34 cellular contexts compared by ENCODE assay signal in genomic region chr10:122516733-122517132, GRCh38. TPM values are rescaled to one million over a fixed set of nuclear protein-coding genes. Genes with fewer than 3 reads are reported as not detected.
A peak's percentile ranks its signal among the peaks of the same experiment; 100 is the strongest.
DNase-seq lines count a peak whose midpoint lies in the region; ATAC-seq, FAIRE-seq and TF ChIP-seq lines count a peak whose summit lies in the region.
"Had no signal": no experiment of that assay in that cellular context is flagged by ENCODE, and none has a peak within 500 bp of the region (broad histone marks: within the 10 kb centered on the region; RNA-seq: fewer than 3 reads in every experiment).

No MANE protein-coding gene starts in this region.

- H3K27me3 Mint-ChIP-seq in CD8-positive, alpha-beta T cell (ENCODE audit: low read depth), result peaks cover 2% of the 10 kb centered on the region

- no peak for FAIRE-seq in H1 (lab: Jason Lieb, UNC)
- FAIRE-seq: GM18507, GM19239, H54 had no signal

- H3K79me1 ChIP-seq in H1 (ENCODE audit: low read depth, low read length), result no peaks in the 10 kb centered on the region

- no peak overlapping the region for H3K18ac ChIP-seq in H1 (ENCODE audit: extremely low read depth, low read length)

- in situ Hi-C loops in gastrocnemius medialis (cut with MboI; ENCODE audit: low sequenced_read_pairs in 4 of 4) (no loop called here), GM23248 (cut with MboI) (no loop called here)

- POLR2A ChIA-PET in CD8-positive, alpha-beta T cell (lab: Charles Lee), result no interaction called here
- POLR2A ChIA-PET in H1 (lab: Charles Lee; ENCODE audit: partially characterized antibody), result no interaction called here

- H2BK20ac ChIP-seq in H1 (ENCODE audit: low read length), result no peak overlapping the region

- no peak overlapping the region for H4K5ac ChIP-seq in H1 (ENCODE audit: insufficient read length, low read depth, low read length)

- H4K91ac ChIP-seq in H1 (replicated peaks; ENCODE audit: insufficient read length, low read length), result no peak overlapping the region

- H3K9ac ChIP-seq in BLaER1, result no peak overlapping the region
- no peak overlapping the region for H3K9ac ChIP-seq in H1 (replicated peaks in 1 of 4; ENCODE audit: extremely low read depth in 1 of 4, low read depth in 3 of 4, low read length in 3 of 4)
- H3K9ac ChIP-seq in GM23248, result no peak overlapping the region

- no peak for TF ChIP-seq EP300 in H1 (IDR thresholded peaks at IDR 0.05; ENCODE audit: borderline replicate concordance in 1 of 2, low read depth in 2 of 2, low read length in 2 of 2)

- CTCF ChIA-PET in CD8-positive, alpha-beta T cell (lab: Charles Lee), result interaction anchor here (0.7 to 2.8 kb wide), 4 partner anchors 12 to 174 kb away, joined by 3 to 24 read pairs (median 4); no protein-coding TSS in a partner anchor
- CTCF ChIA-PET in H1 (lab: Charles Lee; ENCODE audit: partially characterized antibody), result interaction anchor here (0.8 to 2.4 kb wide), 4 partner anchors 9 to 188 kb away, joined by 3 to 7 read pairs (median 3); no protein-coding TSS in a partner anchor

- ATAC-seq in CD8-positive, alpha-beta T cell, result no peak
- ATAC-seq in gastrocnemius medialis, result no peak
- ATAC-seq: left lobe of liver, sciatic nerve had no signal

- no peak for TF ChIP-seq RAD21 in H1 (IDR thresholded peaks at IDR 0.05 in 1 of 2, conservative IDR thresholded peaks at IDR 0.05 in 1 of 2; ENCODE audit: low read depth in 2 of 2, low read length in 2 of 2)

- H2BK12ac ChIP-seq in H1 (ENCODE audit: low read depth, low read length), result no peak overlapping the region

- H4K8ac ChIP-seq in H1 (ENCODE audit: extremely low read depth, insufficient read depth, low read length), result no peak overlapping the region

- DNase-seq in CD8-positive, alpha-beta T cell, result no peak
- DNase-seq in NB4 (ENCODE audit: low read depth) (peak; percentile 55), H1 (ENCODE audit: low read depth in 1 of 2, low spot score in 2 of 2) (no peak), gastrocnemius medialis (no peak), GM23248 (no peak), dedifferentiated amniotic fluid mesenchymal stem cell (ENCODE audit: extremely low spot score) (no peak)
- DNase-seq: activated CD4-positive, alpha-beta T cell treated with anti-CD3 and anti-CD28 coated beads for 48 hours; activated effector memory CD4-positive, alpha-beta T cell treated with anti-CD3 and anti-CD28 coated beads, Interleukin-2, amount 50 U/mL, for 16 hours; activated naive CD8-positive, alpha-beta T cell treated with anti-CD3 and anti-CD28 coated beads for 36 hours; activated T-cell treated with anti-CD3 and anti-CD28 coated beads, Interleukin-2, amount 50 U/mL, for 24 hours; C1 segment of cervical spinal cord; Kasumi-1; mesenchymal stem cell; NCI-H1092; NCI-H1694 treated with DMSO at 0.1 percent for 48 hours; NCI-H446 treated with DMSO at 0.1 percent for 48 hours; stimulated activated CD4-positive, alpha-beta T cell treated with anti-CD3 and anti-CD28 coated beads, Interleukin-12 subunit alpha, Interleukin-12 subunit beta, amount 100 ng/mL, for 4 hours; stimulated activated CD4-positive, alpha-beta T cell treated with anti-CD3 and anti-CD28 coated beads, Interleukin-2, amount 100 ng/mL, for 48 hours; stimulated activated naive CD8-positive, alpha-beta T cell treated with anti-CD3 and anti-CD28 coated beads, Interleukin-15, amount 100 ng/mL, for 72 hours had no signal

- H3K4me3 Mint-ChIP-seq in CD8-positive, alpha-beta T cell, result peak overlapping the region; percentile 12
- H3K4me3 Mint-ChIP-seq: activated naive CD8-positive, alpha-beta T cell treated with anti-CD3 and anti-CD28 coated beads for 36 hours; activated T-cell treated with anti-CD3 and anti-CD28 coated beads, Interleukin-2, amount 50 U/mL, for 24 hours; dendritic cell treated with granulocyte-macrophage colony-stimulating factor and Interleukin-4, amounts not matched to agents 40 ng/mL and 50 ng/mL, for 4 days had no signal

- H3K9me2 ChIP-seq in GM23248 (ENCODE audit: insufficient read depth), result no peaks in the 10 kb centered on the region

- H3K4me1 ChIP-seq in BLaER1 (peaks cover 37% of the 10 kb centered on the region), H1 (replicated peaks in 1 of 4; ENCODE audit: control insufficient read depth in 3 of 4, insufficient read depth in 4 of 4, low read length in 3 of 4) (no peaks in the 10 kb centered on the region), gastrocnemius medialis (no peaks in the 10 kb centered on the region), GM23248 (ENCODE audit: insufficient read depth) (peaks cover 5% of the 10 kb centered on the region; the same call in 1 of the 2 replicates)
- peaks cover 28% of the 10 kb centered on the region for H3K4me1 ChIP-seq in CD8-positive, alpha-beta T cell (ENCODE audit: insufficient read depth, low read length)
- H3K4me1 ChIP-seq: ascending aorta, vagina had no signal

- H3K27ac ChIP-seq in BLaER1 (no peak overlapping the region), H1 (ENCODE audit: low read depth, low read length) (no peak overlapping the region), gastrocnemius medialis (no peak overlapping the region), GM23248 (no peak overlapping the region)
- no peak overlapping the region for H3K27ac ChIP-seq in CD8-positive, alpha-beta T cell (ENCODE audit: low read depth, low read length)
- H3K27ac ChIP-seq: ascending aorta, HL-60, neutrophil, SJCRH30, vagina had no signal

- 88% methylated on average over 3 of the region's 4 CpGs; no CpG with 5 or more reads in 1 of the 2 experiments for WGBS in H1 (ENCODE audit: extremely low coverage in 1 of 2, insufficient coverage in 1 of 2, insufficient read length in 1 of 2, insufficient replicate concordance in 2 of 2, low coverage in 1 of 2, low lambda C conversion rate in 2 of 2, missing lambda C conversion rate in 1 of 2), 2 experiments
- WGBS in GM23248 (ENCODE audit: low coverage in 1 of 2, low lambda C conversion rate in 2 of 2, missing lambda C conversion rate in 2 of 2), 2 experiments, result 42 to 46% methylated on average over 4 of the region's 4 CpGs

- H3K4me2 ChIP-seq in BLaER1 (peak overlapping the region; percentile 59; the same call in 1 of the 2 replicates), H1 (ENCODE audit: insufficient read depth in 1 of 2, low read depth in 2 of 2, low read length in 2 of 2) (no peak overlapping the region), GM23248 (ENCODE audit: unreplicated experiment) (no peak overlapping the region)

- TF ChIP-seq POLR2A in NB4 (IDR thresholded peaks at IDR 0.05; ENCODE audit: extremely low read depth, insufficient read length), result no peak
- TF ChIP-seq POLR2A in H1 (IDR thresholded peaks at IDR 0.05; ENCODE audit: control extremely low read depth in 1 of 2, low read depth in 2 of 2, low read length in 2 of 2), result no peak
- TF ChIP-seq POLR2A in gastrocnemius medialis (IDR thresholded peaks at IDR 0.05), result no peak

- no peak for TF ChIP-seq CTCF in CD8-positive, alpha-beta T cell (IDR thresholded peaks at IDR 0.05)
- no peak for TF ChIP-seq CTCF in NB4 (IDR thresholded peaks at IDR 0.05; ENCODE audit: low read depth, low read length)
- TF ChIP-seq CTCF in H1 (IDR thresholded peaks at IDR 0.05; ENCODE audit: control extremely low read depth in 1 of 3, insufficient read depth in 1 of 3, low read depth in 1 of 3, low read length in 3 of 3), result no peak
- no peak for TF ChIP-seq CTCF in gastrocnemius medialis (IDR thresholded peaks at IDR 0.05 in 4 of 5, conservative IDR thresholded peaks at IDR 0.05 in 1 of 5)

- H3K36me3 ChIP-seq in BLaER1 (no peaks in the 10 kb centered on the region), H1 (ENCODE audit: control insufficient read depth in 2 of 4, insufficient read depth in 4 of 4, low read length in 3 of 4) (no peaks in the 10 kb centered on the region), gastrocnemius medialis (no peaks in the 10 kb centered on the region), GM23248 (ENCODE audit: low read depth) (no peaks in the 10 kb centered on the region)
- no peaks in the 10 kb centered on the region for H3K36me3 ChIP-seq in CD8-positive, alpha-beta T cell (ENCODE audit: insufficient read depth, low read length)
- H3K36me3 ChIP-seq: neutrophil, SJCRH30 had no signal

- no peak overlapping the region for H3K23ac ChIP-seq in H1 (ENCODE audit: insufficient read length)

- no peak overlapping the region for H2BK5ac ChIP-seq in H1 (ENCODE audit: low read depth, low read length)

- H3K27me3 ChIP-seq in BLaER1 (no peaks in the 10 kb centered on the region), H1 (replicated peaks in 1 of 4; ENCODE audit: control insufficient read depth in 3 of 4, extremely low read depth in 1 of 4, insufficient read depth in 3 of 4, low read length in 3 of 4) (no peaks in the 10 kb centered on the region; a peak in 1 of 7 replicates), gastrocnemius medialis (no peaks in the 10 kb centered on the region), GM23248 (replicated peaks; ENCODE audit: insufficient read depth) (no peaks in the 10 kb centered on the region)
- no peaks in the 10 kb centered on the region for H3K27me3 ChIP-seq in CD8-positive, alpha-beta T cell (ENCODE audit: insufficient read depth, low read length)
- H3K27me3 ChIP-seq: ascending aorta, vagina had no signal

- H3K14ac ChIP-seq in H1 (ENCODE audit: insufficient read length), result no peak overlapping the region

- H3K4ac ChIP-seq in H1 (replicated peaks; ENCODE audit: insufficient read length, low read depth, low read length), result no peak overlapping the region

- no peaks in the 10 kb centered on the region for H3F3A ChIP-seq in GM23248 (ENCODE audit: insufficient read depth)

- H3K4me3 ChIP-seq in BLaER1, result no peak overlapping the region
- H3K4me3 ChIP-seq in CD8-positive, alpha-beta T cell (ENCODE audit: low read depth, low read length), result no peak overlapping the region
- no peak overlapping the region for H3K4me3 ChIP-seq in NB4 (ENCODE audit: low read depth, low read length)
- H3K4me3 ChIP-seq in H1 (ENCODE audit: extremely low read depth in 1 of 4, insufficient read depth in 2 of 4, low read depth in 3 of 4, low read length in 4 of 4), result no peak overlapping the region
- H3K4me3 ChIP-seq in gastrocnemius medialis, result no peak overlapping the region
- no peak overlapping the region for H3K4me3 ChIP-seq in GM23248
- H3K4me3 ChIP-seq: ascending aorta, SJCRH30, vagina had no signal

- no peak overlapping the region for H2AK5ac ChIP-seq in H1 (ENCODE audit: low read depth, low read length)

- peaks cover 36% of the 10 kb centered on the region for H3K4me1 Mint-ChIP-seq in CD8-positive, alpha-beta T cell (ENCODE audit: low read depth)

- intact Hi-C loops in CD8-positive, alpha-beta T cell (cut with DNase I, micrococcal nuclease), result loop anchor here in 1 of 2 experiments (10.0 kb wide), 1 partner anchor 188 kb away; no protein-coding TSS in a partner anchor
- intact Hi-C loops in gastrocnemius medialis (cut with DNase I; ENCODE audit: low total_unique reads), result no loop called here

- H2AFZ ChIP-seq in H1 (ENCODE audit: low read length) (no peak overlapping the region), GM23248 (no peak overlapping the region)

- H4K20me1 ChIP-seq in BLaER1 (no peaks in the 10 kb centered on the region), H1 (replicated peaks in 1 of 2; ENCODE audit: control insufficient read depth in 1 of 2, insufficient read depth in 2 of 2, low read length in 2 of 2) (no peaks in the 10 kb centered on the region), GM23248 (ENCODE audit: insufficient read depth) (no peaks in the 10 kb centered on the region)

- no peak overlapping the region for H2BK15ac ChIP-seq in H1 (ENCODE audit: low read length)

- H3K9me3 ChIP-seq in BLaER1 (no peaks in the 10 kb centered on the region), H1 (ENCODE audit: insufficient read depth in 2 of 2, low read depth in 1 of 2, low read length in 1 of 2) (no peaks in the 10 kb centered on the region), gastrocnemius medialis (no peaks in the 10 kb centered on the region), GM23248 (ENCODE audit: low read depth) (no peaks in the 10 kb centered on the region)
- H3K9me3 ChIP-seq in CD8-positive, alpha-beta T cell (ENCODE audit: low read length), result no peaks in the 10 kb centered on the region
- H3K9me3 ChIP-seq: ascending aorta, neutrophil, SJCRH30, vagina had no signal

- no peak overlapping the region for H3K27ac Mint-ChIP-seq in CD8-positive, alpha-beta T cell
- H3K27ac Mint-ChIP-seq: activated T-cell treated with anti-CD3 and anti-CD28 coated beads, Interleukin-2, amount 50 U/mL, for 24 hours; dendritic cell treated with granulocyte-macrophage colony-stimulating factor and Interleukin-4, amounts not matched to agents 40 ng/mL and 50 ng/mL, for 4 days; progenitor cell of endocrine pancreas had no signal

- H3K79me2 ChIP-seq in H1 (ENCODE audit: control insufficient read depth in 1 of 2, insufficient read depth in 2 of 2, low read length in 2 of 2) (no peaks in the 10 kb centered on the region), GM23248 (ENCODE audit: insufficient read depth) (no peaks in the 10 kb centered on the region)

- no peaks in the 10 kb centered on the region for H3K9me3 Mint-ChIP-seq in CD8-positive, alpha-beta T cell
- H3K9me3 Mint-ChIP-seq: activated naive CD8-positive, alpha-beta T cell treated with anti-CD3 and anti-CD28 coated beads for 36 hours; activated T-cell treated with anti-CD3 and anti-CD28 coated beads, Interleukin-2, amount 50 U/mL, for 24 hours; dendritic cell treated with granulocyte-macrophage colony-stimulating factor and Interleukin-4, amounts not matched to agents 40 ng/mL and 50 ng/mL, for 4 days; stimulated activated naive CD8-positive, alpha-beta T cell treated with anti-CD3 and anti-CD28 coated beads, Interleukin-15, amount 100 ng/mL, for 72 hours had no signal

- no peak overlapping the region for H2BK120ac ChIP-seq in H1 (replicated peaks; ENCODE audit: low read depth, low read length)

- H3K23me2 ChIP-seq in H1 (ENCODE audit: low read depth, low read length), result no peaks in the 10 kb centered on the region

- H3K36me3 Mint-ChIP-seq in CD8-positive, alpha-beta T cell, result no peaks in the 10 kb centered on the region
- H3K36me3 Mint-ChIP-seq: activated naive CD8-positive, alpha-beta T cell treated with anti-CD3 and anti-CD28 coated beads for 36 hours had no signal

- no peak overlapping the region for H3K56ac ChIP-seq in H1 (replicated peaks; ENCODE audit: insufficient read length, low read depth, low read length)

RNA-seq across cellular contexts. Expression of gene DMBT1, which starts 43.8 kb away (rescaled TPM):
- total RNA-seq in CD8-positive, alpha-beta T cell, result not detected
- not detected in 2 replicates for total RNA-seq in H1 (2021; fragmentation: NEBNext Ultra II Directional; extraction: Animal tissue kit (Norgen Biotek cat#: 25700))
- 0.02 and 0.03 TPM in 2 replicates for polyA plus RNA-seq in H1 (2011; rRNA removed)
- polyA plus RNA-seq in H1 (2011; cell fraction: cytosol; rRNA removed), result not detected
- 0.04 TPM for polyA plus RNA-seq in H1 (2011; cell fraction: nucleus; rRNA removed)
- polyA plus RNA-seq in H1 (2012, experiment 1 of 2), result not detected in 4 replicates
- polyA plus RNA-seq in H1 (2012, experiment 2 of 2), result not detected
- 0.02 TPM for polyA plus RNA-seq in H1 (2013, experiment 1 of 2)
- under 0.01 TPM for polyA plus RNA-seq in H1 (2013, experiment 2 of 2)
- polyA minus RNA-seq in H1 (2011; rRNA and poly(A)+ RNA removed), result 0.03 TPM in 1 of 2 replicates, not detected in the other
- not detected for polyA minus RNA-seq in H1 (2011; cell fraction: cytosol; rRNA and poly(A)+ RNA removed)
- polyA minus RNA-seq in H1 (2011; cell fraction: nucleus; rRNA and poly(A)+ RNA removed), result not detected
- total RNA-seq in gastrocnemius medialis, result under 1 TPM in 1 of 4 donors, not detected in 3; 0.32 TPM
- not detected in 2 replicates for total RNA-seq in GM23248 (2014; rRNA removed; shearing (Covaris generic))
- polyA plus RNA-seq in GM23248 (2016; fragmentation: Nextera tagmentation; extraction: Ambion mirVana), result not detected in 2 replicates
- total RNA-seq: activated naive CD8-positive, alpha-beta T cell treated with anti-CD3 and anti-CD28 coated beads for 36 hours; ascending aorta; fibroblast of villous mesenchyme; sciatic nerve; vagina had no signal
- polyA plus RNA-seq: AG04450 had no signal

RNA-seq across cellular contexts. Expression of gene HTRA1, which starts 55.4 kb away (rescaled TPM):
- total RNA-seq in CD8-positive, alpha-beta T cell, result not detected
- 15.8 and 16.5 TPM in 2 replicates for total RNA-seq in H1 (2021; fragmentation: NEBNext Ultra II Directional; extraction: Animal tissue kit (Norgen Biotek cat#: 25700))
- polyA plus RNA-seq in H1 (2011; rRNA removed) (10.9 and 20.1 TPM in 2 replicates), GM23248 (2016; fragmentation: Nextera tagmentation; extraction: Ambion mirVana) (220 and 303 TPM in 2 replicates)
- 13.2 TPM for polyA plus RNA-seq in H1 (2011; cell fraction: cytosol; rRNA removed)
- polyA plus RNA-seq in H1 (2011; cell fraction: nucleus; rRNA removed), result 14.4 TPM
- 18.2 to 21.1 TPM (median 19.7 TPM) in 4 replicates for polyA plus RNA-seq in H1 (2012, experiment 1 of 2)
- 17.5 TPM for polyA plus RNA-seq in H1 (2012, experiment 2 of 2)
- polyA plus RNA-seq in H1 (2013, experiment 1 of 2), result 22.0 TPM
- 21.8 TPM for polyA plus RNA-seq in H1 (2013, experiment 2 of 2)
- polyA minus RNA-seq in H1 (2011; rRNA and poly(A)+ RNA removed), result 7.5 and 11.1 TPM in 2 replicates
- 5.9 TPM for polyA minus RNA-seq in H1 (2011; cell fraction: cytosol; rRNA and poly(A)+ RNA removed)
- polyA minus RNA-seq in H1 (2011; cell fraction: nucleus; rRNA and poly(A)+ RNA removed), result 3.9 TPM
- 10 to 100 TPM; 14.2 to 23.2 (median 17.2) TPM for total RNA-seq in gastrocnemius medialis
- 395 and 405 TPM in 2 replicates for total RNA-seq in GM23248 (2014; rRNA removed; shearing (Covaris generic))
- total RNA-seq: activated naive CD8-positive, alpha-beta T cell treated with anti-CD3 and anti-CD28 coated beads for 36 hours had no signal

Comparison
In these comparisons a context has a peak if more than half of its experiments do, and no peak if none do; other contexts are left out.
1. RNA of gene HTRA1, which starts 55.4 kb away (total RNA-seq): 395 to 405 TPM in GM23248; 14.2 to 23.2 TPM in gastrocnemius medialis, 15.8 to 16.5 TPM in H1 and not detected in CD8-positive, alpha-beta T cell; every median in the first group is over 10 times any median in the second.